ENCODE assay signal across 17 cellular contexts in the genomic region with DNA sequence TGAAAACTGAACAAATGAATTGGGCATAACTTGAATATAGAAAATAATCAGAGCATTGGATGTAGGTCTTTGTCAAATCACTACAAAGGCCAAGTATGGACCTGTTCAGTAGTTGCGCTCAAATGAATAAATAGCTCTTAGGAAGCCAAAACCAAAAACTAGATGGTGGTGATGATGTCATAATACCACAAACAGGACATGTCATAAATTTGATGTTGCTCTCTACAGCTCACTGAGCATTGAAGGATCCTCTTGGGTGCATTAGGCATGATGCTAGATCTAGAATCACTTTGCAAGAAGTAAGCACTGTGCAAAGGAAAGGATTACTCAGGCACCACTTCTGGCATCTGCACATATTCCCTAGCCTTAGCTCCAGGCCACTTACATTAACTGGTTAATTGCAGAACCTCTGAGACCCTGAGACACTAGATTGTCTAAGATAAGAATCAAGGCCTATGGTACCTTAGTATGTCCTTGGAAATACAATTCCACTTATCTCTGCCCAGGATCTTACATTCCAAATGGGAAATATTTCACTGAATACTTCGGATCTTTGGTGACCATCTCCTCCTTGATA. TPM values are rescaled to one million over a fixed set of nuclear protein-coding genes. Genes with fewer than 3 reads are reported as not detected.
DNase-seq lines count a peak whose midpoint lies in the region; ATAC-seq and TF ChIP-seq lines count a peak whose summit lies in the region.
"Had no signal": no experiment of that assay in that cellular context is flagged by ENCODE, and none has a peak within 500 bp of the region (broad histone marks: within the 10 kb centered on the region; RNA-seq: fewer than 3 reads in every experiment).

No MANE protein-coding gene starts in this region.

- H3K4me2 ChIP-seq in Karpas-422 (ENCODE audit: low read depth, low read length, poor library complexity, severe bottlenecking) = peak overlapping the region; percentile 87
- H3K4me2 ChIP-seq: GM23338 had no signal

- H3K4me1 ChIP-seq in Karpas-422 (ENCODE audit: low read length) (peaks cover 77% of the 10 kb centered on the region), gastroesophageal sphincter (peaks cover 0 to 9% (median 0%) of the 10 kb centered on the region in 3 donors), right cardiac atrium (ENCODE audit: control insufficient read depth, insufficient read depth, low read length) (no peaks in the 10 kb centered on the region)

- H3K36me3 ChIP-seq in Karpas-422 (ENCODE audit: insufficient read depth, low read length) (no peaks in the 10 kb centered on the region), gastroesophageal sphincter (no peaks in the 10 kb centered on the region)

- H3K9me3 ChIP-seq in Karpas-422 (ENCODE audit: low read length) = no peaks in the 10 kb centered on the region
- no peaks in the 10 kb centered on the region for H3K9me3 ChIP-seq in gastroesophageal sphincter
- H3K9me3 ChIP-seq in right cardiac atrium (ENCODE audit: control insufficient read depth, low read length) = no peaks in the 10 kb centered on the region

- DNase-seq in NOMO-1 treated with DMSO at 0.1 percent for 48 hours (lab: John Stamatoyannopoulos, UW; ENCODE audit: unreplicated experiment) (peak; percentile 15), NOMO-1 treated with dmso at 0.1 percent for 144 hours (lab: John Stamatoyannopoulos, UW; ENCODE audit: unreplicated experiment) (no peak), Karpas-422 (peak; percentile 93), OCI-M1 (lab: John Stamatoyannopoulos, UW) (peak; percentile 10), kidney tubule cell (ENCODE audit: low spot score) (peak; percentile 1), right cardiac atrium (no peak)
- DNase-seq in activated naive CD4-positive, alpha-beta T cell treated with Interleukin-2 at 50 U/mL for 16 hours = no peak
- DNase-seq: ACHN; CD8-positive, alpha-beta T cell; COR-L47; DMS53; H7; IMR-90 had no signal

- peak overlapping the region; percentile 57 for H3K9ac ChIP-seq in Karpas-422 (ENCODE audit: low read length)

- intact Hi-C loops in right cardiac atrium (cut with DNase I) = no loop called here

- no peak for TF ChIP-seq EP300 in gastroesophageal sphincter (IDR thresholded peaks at IDR 0.05)

- WGBS in gastroesophageal sphincter (ENCODE audit: low coverage in 1 of 2), 2 donors = 80 to 94% methylated on average over 1 to 2 of the region's 2 CpGs
- 84% methylated on average over 2 of the region's 2 CpGs for WGBS in right cardiac atrium

- H3K79me2 ChIP-seq in Karpas-422 (ENCODE audit: low read length) = no peaks in the 10 kb centered on the region

- ATAC-seq in gastroesophageal sphincter (no peak), right cardiac atrium (no peak)
- ATAC-seq: CD8-positive, alpha-beta T cell; GM23338 had no signal

- H3K27ac ChIP-seq in Karpas-422 (ENCODE audit: low read length) (peak overlapping the region; percentile 96), gastroesophageal sphincter (no peak overlapping the region), right cardiac atrium (ENCODE audit: low read length) (no peak overlapping the region)

- H3K4me3 ChIP-seq in Karpas-422 (ENCODE audit: low read length) (peak overlapping the region; percentile 18), gastroesophageal sphincter (no peak overlapping the region), right cardiac atrium (ENCODE audit: low read length) (no peak overlapping the region)
- H3K4me3 ChIP-seq: GM23338 had no signal

- 0 out of 2 replicates have a peak overlapping the region, but pooled peaks have one; percentile 33 for H2AFZ ChIP-seq in Karpas-422 (ENCODE audit: low read length)
- H2AFZ ChIP-seq: GM23338 had no signal

- TF ChIP-seq CTCF in gastroesophageal sphincter (IDR thresholded peaks at IDR 0.05) = no peak

- H3K27me3 ChIP-seq in Karpas-422 (ENCODE audit: low read length) (no peaks in the 10 kb centered on the region), gastroesophageal sphincter (no peaks in the 10 kb centered on the region), right cardiac atrium (ENCODE audit: control insufficient read depth, insufficient read depth) (no peaks in the 10 kb centered on the region)

- H4K20me1 ChIP-seq in Karpas-422 (ENCODE audit: insufficient read depth, low read depth, low read length) = no peaks in the 10 kb centered on the region

- TF ChIP-seq POLR2A in gastroesophageal sphincter (IDR thresholded peaks at IDR 0.05) = no peak

- H3K9me2 ChIP-seq in Karpas-422 (replicated peaks; ENCODE audit: insufficient read depth, low read length) = no peaks in the 10 kb centered on the region

RNA-seq across cellular contexts. Expression of a gene that starts 58.0 kb away (rescaled TPM):
- total RNA-seq in Karpas-422 (2014; rRNA removed; shearing (Covaris generic); ENCODE audit: low replicate concordance) = not detected in 2 replicates
- total RNA-seq in gastroesophageal sphincter = 1 to 10 TPM; 1.2 to 4.4 (median 2.0) TPM
- total RNA-seq in right cardiac atrium = under 1 TPM; 0.68 to 0.97 (median 0.84) TPM
- polyA plus RNA-seq in right cardiac atrium = 0.72 TPM
- total RNA-seq: A172; CD8-positive, alpha-beta T cell; IMR-90 had no signal
- polyA plus RNA-seq: CD14-positive monocyte, IMR-90 had no signal

Comparison
In these comparisons a context has a peak if more than half of its experiments do, and no peak if none do; other contexts are left out.
1. DNase-seq: peak in NOMO-1 treated with DMSO at 0.1 percent for 48 hours (single experiment), Karpas-422 (single experiment), OCI-M1 (single experiment) and kidney tubule cell (single experiment); none in NOMO-1 treated with dmso at 0.1 percent for 144 hours (single experiment), right cardiac atrium (0 of 3) and activated naive CD4-positive, alpha-beta T cell treated with Interleukin-2 at 50 U/mL for 16 hours (single experiment).